14 cellular contexts compared by ENCODE assay signal in the genomic region with DNA sequence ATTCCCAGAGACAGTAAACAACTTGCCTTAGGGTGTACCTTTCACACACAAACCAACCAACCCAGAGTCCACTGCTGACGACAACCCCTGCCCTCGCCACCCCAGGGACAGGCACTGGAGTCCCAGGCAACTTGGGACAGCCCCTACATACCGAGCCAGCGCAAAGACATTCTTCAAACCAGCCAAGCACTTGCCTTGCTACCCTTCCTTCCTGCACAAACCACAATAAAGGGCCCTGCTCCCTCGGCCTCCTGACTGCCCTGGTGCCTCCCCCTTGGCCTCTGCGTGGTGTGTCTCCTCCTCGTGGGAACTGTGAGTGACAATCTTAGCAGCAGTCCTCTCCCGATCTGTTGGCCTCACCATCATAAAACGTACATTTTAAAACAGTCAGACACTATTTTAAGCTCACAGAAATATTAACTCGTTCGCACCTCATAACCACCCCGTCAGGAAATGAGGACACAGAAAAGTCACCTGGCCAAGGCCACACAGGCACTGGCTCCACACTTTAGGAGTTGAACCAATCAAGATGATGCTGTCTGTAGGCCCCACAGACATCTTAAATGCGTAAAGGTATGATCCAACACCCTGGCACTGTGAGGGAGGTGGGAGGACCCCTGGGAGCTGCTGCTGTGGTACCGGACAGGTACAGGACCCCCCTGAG.
DNase-seq lines count a peak whose midpoint lies in the region; ATAC-seq and TF ChIP-seq lines count a peak whose summit lies in the region.
"Had no signal": no experiment of that assay in that cellular context is flagged by ENCODE, and none has a peak within 500 bp of the region (broad histone marks: within the 10 kb centered on the region; RNA-seq: fewer than 3 reads in every experiment).

No MANE protein-coding gene starts in this region.

- H3K27me3 Mint-ChIP-seq in chondrocyte (ENCODE audit: low read depth): peaks cover 26% of the 10 kb centered on the region
- H3K27me3 Mint-ChIP-seq: naive thymus-derived CD8-positive, alpha-beta T cell had no signal

- H3K9me3 Mint-ChIP-seq in chondrocyte (ENCODE audit: low read depth): peaks cover 3% of the 10 kb centered on the region
- H3K9me3 Mint-ChIP-seq: naive thymus-derived CD8-positive, alpha-beta T cell had no signal

- intact Hi-C loops in posterior vena cava (cut with DNase I): loop anchor here in 1 of 2 donors (10.0 kb wide), 1 partner anchor 110 kb away; the partner anchor contains the start of gene ADCY5

- no peak overlapping the region for H3K4me3 Mint-ChIP-seq in chondrocyte (ENCODE audit: unreplicated experiment)
- H3K4me3 Mint-ChIP-seq: naive thymus-derived CD8-positive, alpha-beta T cell had no signal

- no peak overlapping the region for H3K27ac Mint-ChIP-seq in chondrocyte (ENCODE audit: unreplicated experiment)

- no peak for TF ChIP-seq CTCF in chondrocyte (IDR thresholded peaks at IDR 0.05)

- DNase-seq in chondrocyte (ENCODE audit: low spot score) (peak; percentile 24), posterior vena cava (ENCODE audit: low spot score) (peak; percentile 46), mesenteric fat pad (ENCODE audit: low spot score) (no peak)
- no peak for DNase-seq in activated CD4-positive, CD25-positive, alpha-beta regulatory T cell (lab: John Stamatoyannopoulos, UW)
- DNase-seq: adrenal gland, BE2C, hypothalamus, MG63, SK-N-SH had no signal

- peaks cover 3% of the 10 kb centered on the region for H3K36me3 Mint-ChIP-seq in chondrocyte (ENCODE audit: low read depth)
- H3K36me3 Mint-ChIP-seq: naive thymus-derived CD8-positive, alpha-beta T cell had no signal

- peaks cover 9% of the 10 kb centered on the region for H3K4me1 Mint-ChIP-seq in chondrocyte (ENCODE audit: low read depth)

- ATAC-seq in GM18511 (IDR thresholded peaks at IDR 0.05; ENCODE audit: unreplicated experiment) (peak; percentile 65), HG02588 (IDR thresholded peaks at IDR 0.05; ENCODE audit: unreplicated experiment) (peak; percentile 49), GM21367 (IDR thresholded peaks at IDR 0.05; ENCODE audit: unreplicated experiment) (no peak), HG03159 (IDR thresholded peaks at IDR 0.05; ENCODE audit: unreplicated experiment) (no peak)
- ATAC-seq: naive thymus-derived CD8-positive, alpha-beta T cell had no signal

Comparison
In these comparisons a context has a peak if more than half of its experiments do, and no peak if none do; other contexts are left out.
1. ATAC-seq: peak in GM18511 (single experiment) and HG02588 (single experiment); none in GM21367 (single experiment) and HG03159 (single experiment).
2. DNase-seq: peak in chondrocyte (single experiment) and posterior vena cava (single experiment); none in activated CD4-positive, CD25-positive, alpha-beta regulatory T cell (0 of 4) and mesenteric fat pad (single experiment).